12 cellular contexts compared by ENCODE assay signal in genomic region chr17:7130626-7131467, GRCh38. TPM values are rescaled to one million over a fixed set of nuclear protein-coding genes. Genes with fewer than 3 reads are reported as not detected.
A peak's percentile ranks its signal among the peaks of the same experiment; 100 is the strongest.
DNase-seq lines count a peak whose midpoint lies in the region; ATAC-seq and TF ChIP-seq lines count a peak whose summit lies in the region.
"Had no signal": no experiment of that assay in that cellular context is flagged by ENCODE, and none has a peak within 500 bp of the region (broad histone marks: within the 10 kb centered on the region; RNA-seq: fewer than 3 reads in every experiment).

No MANE protein-coding gene starts in this region.

- H3K4me3 ChIP-seq in DOHH2 (ENCODE audit: low read length) (no peak overlapping the region), heart right ventricle (peak overlapping the region in 6 of 10 donors; percentile 4 to 50 (median 30)), psoas muscle (peak overlapping the region; percentile 36)
- H3K4me3 ChIP-seq: body of pancreas had no signal

- 45 to 50% methylated on average over 12 of the region's 12 CpGs for WGBS in heart right ventricle, 2 donors
- 46 to 57% (median 54%) methylated on average over 12 of the region's 12 CpGs for WGBS in psoas muscle, 3 donors

- H3K4me1 ChIP-seq in DOHH2 (ENCODE audit: control insufficient read depth, low read length) (peaks cover 33% of the 10 kb centered on the region), heart right ventricle (peaks cover 0 to 42% (median 4%) of the 10 kb centered on the region in 9 donors), psoas muscle (no peaks in the 10 kb centered on the region)
- H3K4me1 ChIP-seq: body of pancreas had no signal

- intact Hi-C loops in heart right ventricle (cut with DNase I), result loop anchor here in 4 of 10 donors (10.0 kb wide), 2 partner anchors 216 to 226 kb away; no protein-coding TSS in a partner anchor
- intact Hi-C loops in psoas muscle (cut with DNase I), result no loop called here

- peaks cover 6% of the 10 kb centered on the region; the same call in 1 of the 2 replicates for H3F3A ChIP-seq in DOHH2 (ENCODE audit: control insufficient read depth, insufficient read depth)

- ATAC-seq in heart right ventricle (peak in 7 of 8 donors; percentile 36 to 63 (median 50)), psoas muscle (no peak), HG02852 (IDR thresholded peaks at IDR 0.05; ENCODE audit: unreplicated experiment) (no peak)
- ATAC-seq in stimulated activated naive CD8-positive, alpha-beta T cell treated with anti-CD3 and anti-CD28 coated beads, Interleukin-15, Interleukin-2, amounts not matched to agents 100 U/mL and 50 U/mL, for 24 hours, result no peak
- ATAC-seq: body of pancreas, HCT116 had no signal

- H3K79me2 ChIP-seq in DOHH2 (ENCODE audit: control insufficient read depth, low read length), result no peaks in the 10 kb centered on the region

- DNase-seq in NCI-H2107 treated with DMSO at 0.1 percent for 48 hours (lab: John Stamatoyannopoulos, UW; ENCODE audit: unreplicated experiment) (peak; percentile 19), heart right ventricle (peak in 1 of 2 donors; percentile 15), psoas muscle (no peak), SW480 (ENCODE audit: low spot score) (no peak)
- no peak for DNase-seq in stimulated activated naive CD8-positive, alpha-beta T cell treated with anti-CD3 and anti-CD28 coated beads, Interleukin-15, Interleukin-2, amounts not matched to agents 100 U/mL and 50 U/mL, for 24 hours
- DNase-seq: EL, NCI-H1694 treated with DMSO at 0.1 percent for 48 hours had no signal

- no peaks in the 10 kb centered on the region for H4K20me1 ChIP-seq in DOHH2 (ENCODE audit: control insufficient read depth, insufficient read depth, low read depth, low read length)

- H3K9me3 ChIP-seq in DOHH2 (ENCODE audit: control insufficient read depth, insufficient read depth, low read length), result no peaks in the 10 kb centered on the region
- H3K9me3 ChIP-seq in heart right ventricle, result no peaks in the 10 kb centered on the region
- no peaks in the 10 kb centered on the region for H3K9me3 ChIP-seq in psoas muscle
- H3K9me3 ChIP-seq: body of pancreas had no signal

- no peak overlapping the region for H3K27ac ChIP-seq in DOHH2 (ENCODE audit: low read depth, low read length)
- H3K27ac ChIP-seq in heart right ventricle, result peak overlapping the region in 6 of 10 donors; percentile 20 to 88 (median 30)
- H3K27ac ChIP-seq in psoas muscle, result peak overlapping the region; percentile 4

- H3K27me3 ChIP-seq in DOHH2 (ENCODE audit: control insufficient read depth, low read length) (peaks cover 16% of the 10 kb centered on the region), heart right ventricle (peaks cover 0 to 63% (median 42%) of the 10 kb centered on the region in 7 donors), psoas muscle (ENCODE audit: insufficient read depth in 3 of 3, low read length in 2 of 3) (peaks cover 0 to 25% (median 2%) of the 10 kb centered on the region in 3 donors)
- H3K27me3 ChIP-seq: body of pancreas had no signal

- H3K36me3 ChIP-seq in DOHH2 (ENCODE audit: control insufficient read depth, low read length) (no peaks in the 10 kb centered on the region), heart right ventricle (no peaks in the 10 kb centered on the region), psoas muscle (ENCODE audit: insufficient read depth in 1 of 2, low read depth in 1 of 2) (no peaks in the 10 kb centered on the region)

- H3K4me2 ChIP-seq in DOHH2 (ENCODE audit: low read length), result peak overlapping the region; percentile 34

- TF ChIP-seq CTCF in DOHH2 (IDR thresholded peaks at IDR 0.05; ENCODE audit: low read depth, low read length, poor library complexity, severe bottlenecking), result no peak
- no peak for TF ChIP-seq CTCF in heart right ventricle (IDR thresholded peaks at IDR 0.05)
- TF ChIP-seq CTCF in psoas muscle (IDR thresholded peaks at IDR 0.05), result no peak

- H3K9me2 ChIP-seq in DOHH2 (replicated peaks; ENCODE audit: control insufficient read depth, low read length), result no peaks in the 10 kb centered on the region

RNA-seq across cellular contexts. Expression of gene ASGR2, which starts 16.2 kb away (rescaled TPM):
- under 1 TPM in 5 of 10 donors, not detected in 5; 0.16 to 0.54 (median 0.25) TPM for total RNA-seq in heart right ventricle
- polyA plus RNA-seq in heart right ventricle, result under 1 TPM in 1 of 2 donors, not detected in 1; 0.41 TPM
- total RNA-seq in psoas muscle, result under 1 TPM in 2 of 4 donors, not detected in 2; 0.34 to 0.62 TPM
- under 1 TPM in 2 of 3 donors, not detected in 1; 0.04 to 0.25 TPM for polyA plus RNA-seq in psoas muscle
- total RNA-seq: body of pancreas, SK-MEL-5 had no signal

RNA-seq across cellular contexts. Expression of gene ASGR1, which starts 48.3 kb away (rescaled TPM):
- total RNA-seq in heart right ventricle, result 1 to 10 TPM in 2 of 10 donors, under 1 TPM in 6, not detected in 2; 0.32 to 1.2 (median 0.55) TPM
- polyA plus RNA-seq in heart right ventricle, result under 1 TPM; 0.59 TPM
- under 1 TPM in 2 of 4 donors, not detected in 2; 0.26 to 0.39 TPM for total RNA-seq in psoas muscle
- under 1 TPM; 0.08 to 0.23 (median 0.21) TPM for polyA plus RNA-seq in psoas muscle

RNA-seq across cellular contexts. Expression of gene CLEC10A, which starts 50.8 kb away (rescaled TPM):
- total RNA-seq in heart right ventricle, result 10 to 100 TPM in 1 of 10 donors, 1 to 10 TPM in 9; 1.4 to 26.3 (median 2.1) TPM
- polyA plus RNA-seq in heart right ventricle, result 1 to 10 TPM; 2.5 to 3.4 TPM
- total RNA-seq in psoas muscle, result 1 to 10 TPM; 1.9 to 4.9 (median 2.4) TPM
- 1 to 10 TPM in 1 of 3 donors, under 1 TPM in 2; 0.69 to 2.4 (median 0.87) TPM for polyA plus RNA-seq in psoas muscle
- total RNA-seq: SK-MEL-5 had no signal

Comparison
In these comparisons a context has a peak if more than half of its experiments do, and no peak if none do; other contexts are left out.
1. ATAC-seq: peak in heart right ventricle (7 of 8); none in psoas muscle (0 of 4), stimulated activated naive CD8-positive, alpha-beta T cell treated with anti-CD3 and anti-CD28 coated beads, Interleukin-15, Interleukin-2, amounts not matched to agents 100 U/mL and 50 U/mL, for 24 hours (single experiment) and HG02852 (single experiment).